ENCODE assay signal across 8 cellular contexts in genomic region chr15:81410318-81410753, GRCh38. TPM values are rescaled to one million over a fixed set of nuclear protein-coding genes. Genes with fewer than 3 reads are reported as not detected.
A peak's percentile ranks its signal among the peaks of the same experiment; 100 is the strongest.
DNase-seq lines count a peak whose midpoint lies in the region; ATAC-seq, FAIRE-seq and TF ChIP-seq lines count a peak whose summit lies in the region.

No MANE protein-coding gene starts in this region.

- H3K9me3 Mint-ChIP-seq in brain, result peaks cover 0 to 2% (median 0%) of the 10 kb centered on the region in 5 experiments

- DNase-seq in DMS79 treated with DMSO at 0.1 percent for 48 hours (lab: John Stamatoyannopoulos, UW), result peak; percentile 61
- DNase-seq in HTR-8/SVneo (ENCODE audit: insufficient read length, low spot score), result peak; percentile 46
- peak; percentile 88 for DNase-seq in NCI-H82 (lab: John Stamatoyannopoulos, UW)
- DNase-seq in iPS DF 19.7 (ENCODE audit: low read depth, low spot score), result peak; percentile 60
- peak; percentile 96 for DNase-seq in skeletal muscle cell (ENCODE audit: low read depth)
- DNase-seq in T-helper 9 cell, result no peak

- H3K4me3 Mint-ChIP-seq in brain, result peak overlapping the region; percentile 77 to 86 (median 80)

- peaks cover 15% of the 10 kb centered on the region for H3K27me3 Mint-ChIP-seq in brain

- no peak for FAIRE-seq in HTR-8/SVneo (lab: Jason Lieb, UNC)

- peak; percentile 80 to 82 for TF ChIP-seq CTCF in brain (conservative IDR thresholded peaks at IDR 0.05)

- peak overlapping the region; percentile 53 to 94 (median 79) for H3K27ac Mint-ChIP-seq in brain

- ATAC-seq in HG03457 (IDR thresholded peaks at IDR 0.05; ENCODE audit: unreplicated experiment), result no peak

- H3K4me1 Mint-ChIP-seq in brain, result peaks cover 20% of the 10 kb centered on the region

- H3K36me3 Mint-ChIP-seq in brain, result no peaks in the 10 kb centered on the region

- H3K4me3 ChIP-seq in skeletal muscle cell (ENCODE audit: low read depth, low read length), result no peak overlapping the region

RNA-seq across cellular contexts. Expression of gene TMC3, which starts 36.3 kb away (rescaled TPM):
- not detected for polyA plus RNA-seq in brain (ENCODE audit: insufficient read depth, low read depth, low replicate concordance)
